40 cellular contexts compared by ENCODE assay signal in the genomic region with DNA sequence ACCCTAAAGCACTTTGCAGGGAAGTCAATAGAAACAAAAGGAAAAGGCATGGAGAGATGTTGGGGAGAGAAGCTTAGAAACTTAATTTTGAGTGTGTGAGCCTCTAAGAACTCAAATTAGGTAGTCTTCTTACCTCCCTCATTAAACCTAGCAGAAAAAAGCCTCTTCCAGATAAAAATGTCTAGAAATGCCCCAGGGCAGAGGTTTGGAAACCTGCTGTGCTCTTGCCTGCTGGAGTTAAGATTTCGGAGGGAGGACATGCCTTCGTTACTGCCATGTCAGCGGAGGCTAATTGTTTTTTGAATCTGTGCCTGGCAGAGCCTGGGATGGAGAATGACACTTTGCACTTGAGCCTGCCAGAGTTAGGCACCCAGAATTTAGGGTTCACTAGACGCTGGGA. TPM values are rescaled to one million over a fixed set of nuclear protein-coding genes. Genes with fewer than 3 reads are reported as not detected.
"Had no signal": no experiment of that assay in that cellular context is flagged by ENCODE, and none has a peak within 500 bp of the region (broad histone marks: within the 10 kb centered on the region; RNA-seq: fewer than 3 reads in every experiment).

No MANE protein-coding gene starts in this region.

- H3K27ac Mint-ChIP-seq: activated CD4-positive, alpha-beta memory T cell treated with anti-CD3 and anti-CD28 coated beads for 36 hours; activated CD4-positive, alpha-beta T cell treated with anti-CD3 and anti-CD28 coated beads for 36 hours; activated CD4-positive, alpha-beta T cell treated with anti-CD3 and anti-CD28 coated beads, Interleukin-2, amount 10 ng/mL, durations not matched to agents 24 days and 14 days; activated CD8-positive, alpha-beta memory T cell treated with anti-CD3 and anti-CD28 coated beads, Interleukin-2, amount 10 ng/mL, durations not matched to agents 7 days and 5 days; activated CD8-positive, alpha-beta T cell treated with anti-CD3 and anti-CD28 coated beads, Interleukin-2, amount 10 ng/mL, durations not matched to agents 7 days and 5 days; activated naive CD4-positive, alpha-beta T cell treated with anti-CD3 and anti-CD28 coated beads for 36 hours; activated naive CD4-positive, alpha-beta T cell treated with anti-CD3 and anti-CD28 coated beads, Interleukin-2, amount 50 U/mL, for 24 hours; activated naive CD8-positive, alpha-beta T cell treated with anti-CD3 and anti-CD28 coated beads for 36 hours; activated naive CD8-positive, alpha-beta T cell treated with anti-CD3 and anti-CD28 coated beads, Interleukin-2, amount 50 U/mL, for 24 hours; activated T-helper 1 cell treated with anti-CD3 and anti-CD28 coated beads, Interleukin-12 subunit alpha, Interleukin-12 subunit beta, Interleukin-2, Interleukin-4 antibody, amounts not matched to agents 30 ng/mL and 10 ng/mL and 1 ng/mL, durations not matched to agents 14 hours and 24 hours and 36 hours; activated T-helper 2 cell treated with anti-CD3 and anti-CD28 coated beads, Interferon-gamma antibody, Interleukin-2, Interleukin-4, amounts not matched to agents 10 μg/mL and 5 μg/mL and 100 μg/mL, durations not matched to agents 14 hours and 24 hours and 36 hours; T-helper 17 cell; T-helper 2 cell treated with Interferon-gamma antibody and Interleukin-4, amounts not matched to agents 5 μg/mL and 100 μg/mL, for 36 hours had no signal

- H3K27me3 Mint-ChIP-seq: activated CD4-positive, alpha-beta T cell treated with anti-CD3 and anti-CD28 coated beads, Interleukin-2, amount 10 ng/mL, durations not matched to agents 24 days and 14 days had no signal

- DNase-seq: activated CD4-positive, alpha-beta memory T cell treated with anti-CD3 and anti-CD28 coated beads for 36 hours; activated CD4-positive, alpha-beta T cell treated with anti-CD3 and anti-CD28 coated beads for 36 hours; activated CD4-positive, alpha-beta T cell treated with anti-CD3 and anti-CD28 coated beads, Interleukin-2, amount 10 ng/mL, durations not matched to agents 24 days and 14 days; activated CD4-positive, CD25-positive, alpha-beta regulatory T cell; activated CD4-positive, CD25-positive, alpha-beta regulatory T cell treated with anti-CD3 and anti-CD28 coated beads, Interleukin-2, amount 50 U/mL, for 72 hours; activated CD8-positive, alpha-beta memory T cell treated with anti-CD3 and anti-CD28 coated beads, Interleukin-2, amount 10 ng/mL, durations not matched to agents 7 days and 5 days; activated CD8-positive, alpha-beta memory T cell treated with anti-CD3 and anti-CD28 coated beads, Interleukin-2, amount 50 U/mL, for 4 hours; activated CD8-positive, alpha-beta T cell treated with anti-CD3 and anti-CD28 coated beads, Interleukin-2, amount 10 ng/mL, durations not matched to agents 7 days and 5 days; activated effector memory CD4-positive, alpha-beta T cell treated with anti-CD3 and anti-CD28 coated beads, Interleukin-2, amount 50 U/mL, for 16 hours; activated naive CD4-positive, alpha-beta T cell treated with anti-CD3 and anti-CD28 coated beads for 36 hours; activated naive CD8-positive, alpha-beta T cell treated with anti-CD3 and anti-CD28 coated beads for 36 hours; activated naive CD8-positive, alpha-beta T cell treated with anti-CD3 and anti-CD28 coated beads, Interleukin-2, amount 50 U/mL, for 24 hours; activated T-cell treated with anti-CD3 and anti-CD28 coated beads, Interleukin-2, amount 50 U/mL, for 1 hour; activated T-cell treated with anti-CD3 and anti-CD28 coated beads, Interleukin-2, amount 50 U/mL, for 48 hours; adrenal gland; amygdala; aorta; body of pancreas; caudate nucleus; cortex of kidney; dermis blood vessel endothelial cell; effector CD8-positive, alpha-beta T cell; esophagus squamous epithelium; foreskin melanocyte; head of caudate nucleus; T-helper 1 cell; T-helper 17 cell; T1000 had no signal

- H3K4me3 Mint-ChIP-seq: activated CD4-positive, alpha-beta memory T cell treated with anti-CD3 and anti-CD28 coated beads for 36 hours; activated CD4-positive, alpha-beta T cell treated with anti-CD3 and anti-CD28 coated beads for 36 hours; activated CD4-positive, alpha-beta T cell treated with anti-CD3 and anti-CD28 coated beads, Interleukin-2, amount 10 ng/mL, durations not matched to agents 24 days and 14 days; activated CD8-positive, alpha-beta memory T cell treated with anti-CD3 and anti-CD28 coated beads, Interleukin-2, amount 10 ng/mL, durations not matched to agents 7 days and 5 days; activated CD8-positive, alpha-beta T cell treated with anti-CD3 and anti-CD28 coated beads, Interleukin-2, amount 10 ng/mL, durations not matched to agents 7 days and 5 days; activated naive CD4-positive, alpha-beta T cell treated with anti-CD3 and anti-CD28 coated beads for 36 hours; activated naive CD4-positive, alpha-beta T cell treated with anti-CD3 and anti-CD28 coated beads, Interleukin-2, amount 50 U/mL, for 24 hours; activated naive CD8-positive, alpha-beta T cell treated with anti-CD3 and anti-CD28 coated beads for 36 hours; activated naive CD8-positive, alpha-beta T cell treated with anti-CD3 and anti-CD28 coated beads, Interleukin-2, amount 50 U/mL, for 24 hours; activated T-helper 1 cell treated with anti-CD3 and anti-CD28 coated beads, Interleukin-12 subunit alpha, Interleukin-12 subunit beta, Interleukin-2, Interleukin-4 antibody, amounts not matched to agents 30 ng/mL and 10 ng/mL and 1 ng/mL, durations not matched to agents 14 hours and 24 hours and 36 hours; T-helper 17 cell; T-helper 2 cell treated with Interferon-gamma antibody and Interleukin-4, amounts not matched to agents 5 μg/mL and 100 μg/mL, for 36 hours had no signal

- H3K27me3 ChIP-seq: body of pancreas had no signal

- H3K9me3 Mint-ChIP-seq: activated CD4-positive, alpha-beta memory T cell treated with anti-CD3 and anti-CD28 coated beads for 36 hours; activated CD4-positive, alpha-beta T cell treated with anti-CD3 and anti-CD28 coated beads, Interleukin-2, amount 10 ng/mL, durations not matched to agents 24 days and 14 days; activated naive CD4-positive, alpha-beta T cell treated with anti-CD3 and anti-CD28 coated beads for 36 hours; activated naive CD4-positive, alpha-beta T cell treated with anti-CD3 and anti-CD28 coated beads, Interleukin-2, amount 50 U/mL, for 24 hours; activated naive CD8-positive, alpha-beta T cell treated with anti-CD3 and anti-CD28 coated beads for 36 hours; activated naive CD8-positive, alpha-beta T cell treated with anti-CD3 and anti-CD28 coated beads, Interleukin-2, amount 50 U/mL, for 24 hours; activated T-helper 1 cell treated with anti-CD3 and anti-CD28 coated beads, Interleukin-12 subunit alpha, Interleukin-12 subunit beta, Interleukin-2, Interleukin-4 antibody, amounts not matched to agents 30 ng/mL and 10 ng/mL and 1 ng/mL, durations not matched to agents 14 hours and 24 hours and 36 hours; activated T-helper 2 cell treated with anti-CD3 and anti-CD28 coated beads, Interferon-gamma antibody, Interleukin-2, Interleukin-4, amounts not matched to agents 10 μg/mL and 5 μg/mL and 100 μg/mL, durations not matched to agents 14 hours and 24 hours and 36 hours; T-helper 2 cell treated with Interferon-gamma antibody and Interleukin-4, amounts not matched to agents 5 μg/mL and 100 μg/mL, for 36 hours had no signal

- H3K4me1 ChIP-seq: adrenal gland, body of pancreas, esophagus squamous epithelium, gastroesophageal sphincter had no signal

- H3K9me3 ChIP-seq: adrenal gland, body of pancreas, esophagus squamous epithelium, gastroesophageal sphincter had no signal

- ATAC-seq: activated CD4-positive, alpha-beta T cell treated with anti-CD3 and anti-CD28 coated beads for 36 hours; activated CD8-positive, alpha-beta memory T cell treated with anti-CD3 and anti-CD28 coated beads, Interleukin-2, amount 10 ng/mL, durations not matched to agents 7 days and 5 days; activated CD8-positive, alpha-beta T cell treated with anti-CD3 and anti-CD28 coated beads, Interleukin-2, amount 10 ng/mL, durations not matched to agents 7 days and 5 days; activated naive CD8-positive, alpha-beta T cell treated with anti-CD3 and anti-CD28 coated beads, Interleukin-2, amount 50 U/mL, for 24 hours; body of pancreas; gastroesophageal sphincter; T-helper 17 cell had no signal

- H3K36me3 Mint-ChIP-seq: activated CD4-positive, alpha-beta memory T cell treated with anti-CD3 and anti-CD28 coated beads for 36 hours; activated CD8-positive, alpha-beta memory T cell treated with anti-CD3 and anti-CD28 coated beads, Interleukin-2, amount 10 ng/mL, durations not matched to agents 7 days and 5 days; activated naive CD4-positive, alpha-beta T cell treated with anti-CD3 and anti-CD28 coated beads, Interleukin-2, amount 50 U/mL, for 24 hours; activated naive CD8-positive, alpha-beta T cell treated with anti-CD3 and anti-CD28 coated beads for 36 hours had no signal

- H3K27ac ChIP-seq: adrenal gland, body of pancreas, epithelial cell of prostate, esophagus squamous epithelium, gastroesophageal sphincter had no signal

- H3K4me1 Mint-ChIP-seq: activated CD4-positive, alpha-beta T cell treated with anti-CD3 and anti-CD28 coated beads for 36 hours; activated CD4-positive, alpha-beta T cell treated with anti-CD3 and anti-CD28 coated beads, Interleukin-2, amount 10 ng/mL, durations not matched to agents 24 days and 14 days; activated CD8-positive, alpha-beta memory T cell treated with anti-CD3 and anti-CD28 coated beads, Interleukin-2, amount 10 ng/mL, durations not matched to agents 7 days and 5 days; activated naive CD4-positive, alpha-beta T cell treated with anti-CD3 and anti-CD28 coated beads, Interleukin-2, amount 50 U/mL, for 24 hours; activated naive CD8-positive, alpha-beta T cell treated with anti-CD3 and anti-CD28 coated beads for 36 hours; activated naive CD8-positive, alpha-beta T cell treated with anti-CD3 and anti-CD28 coated beads, Interleukin-2, amount 50 U/mL, for 24 hours; T-helper 17 cell had no signal

RNA-seq across cellular contexts. Expression of gene RPH3A, which starts 56.3 kb away (rescaled TPM):
- total RNA-seq: activated CD4-positive, alpha-beta memory T cell treated with anti-CD3 and anti-CD28 coated beads for 36 hours; activated CD4-positive, alpha-beta T cell treated with anti-CD3 and anti-CD28 coated beads for 36 hours; activated CD4-positive, alpha-beta T cell treated with anti-CD3 and anti-CD28 coated beads, Interleukin-2, amount 10 ng/mL, durations not matched to agents 24 days and 14 days; activated CD8-positive, alpha-beta memory T cell treated with anti-CD3 and anti-CD28 coated beads for 36 hours; activated CD8-positive, alpha-beta memory T cell treated with anti-CD3 and anti-CD28 coated beads, Interleukin-2, amount 10 ng/mL, durations not matched to agents 7 days and 5 days; activated CD8-positive, alpha-beta T cell treated with anti-CD3 and anti-CD28 coated beads, Interleukin-2, amount 10 ng/mL, durations not matched to agents 7 days and 5 days; activated naive CD4-positive, alpha-beta T cell treated with anti-CD3 and anti-CD28 coated beads for 36 hours; activated naive CD8-positive, alpha-beta T cell treated with anti-CD3 and anti-CD28 coated beads for 36 hours; activated T-helper 1 cell treated with anti-CD3 and anti-CD28 coated beads, Interleukin-12 subunit alpha, Interleukin-12 subunit beta, Interleukin-2, Interleukin-4 antibody, amounts not matched to agents 30 ng/mL and 10 ng/mL and 1 ng/mL, durations not matched to agents 14 hours and 24 hours and 36 hours; activated T-helper 2 cell treated with anti-CD3 and anti-CD28 coated beads, Interferon-gamma antibody, Interleukin-2, Interleukin-4, amounts not matched to agents 10 μg/mL and 5 μg/mL and 100 μg/mL, durations not matched to agents 14 hours and 24 hours and 36 hours; body of pancreas; chondrocyte; dermis blood vessel endothelial cell; endothelial cell of umbilical vein; esophagus squamous epithelium; fibroblast of lung; fibroblast of villous mesenchyme; glomerular endothelial cell had no signal
